In genomic region chr6:27839303-27840081, GRCh38 we compare ENCODE assay signal across 8 cellular contexts.
DNase-seq lines count a peak whose midpoint lies in the region; ATAC-seq and TF ChIP-seq lines count a peak whose summit lies in the region.

No MANE protein-coding gene starts in this region.

- WGBS in esophagus, 2 donors, result 1% methylated on average over 21 of the region's 21 CpGs

- peak; percentile 85 for DNase-seq in Caki2 (ENCODE audit: low read depth)
- DNase-seq in HFF-Myc (ENCODE audit: extremely low read depth, low read depth), result peak; percentile 70
- DNase-seq in RWPE2 (ENCODE audit: low spot score), result no peak
- peak; percentile 85 for DNase-seq in osteoblast (ENCODE audit: insufficient read length, low spot score, missing footprints)
- no peak for DNase-seq in SK-N-DZ (ENCODE audit: low spot score)
- DNase-seq in G401 (ENCODE audit: low spot score), result no peak

- H3K4me1 ChIP-seq in RWPE2 (ENCODE audit: insufficient read depth, poor library complexity, severe bottlenecking) (peaks cover 20% of the 10 kb centered on the region), esophagus (ENCODE audit: control insufficient read depth in 2 of 2, insufficient read depth in 2 of 2, low read length in 1 of 2) (no peaks in the 10 kb centered on the region), osteoblast (ENCODE audit: insufficient read depth, low read length) (peaks cover 11% of the 10 kb centered on the region)

- H3K27me3 ChIP-seq in RWPE2 (ENCODE audit: insufficient read depth, poor library complexity, severe bottlenecking), result no peaks in the 10 kb centered on the region
- H3K27me3 ChIP-seq in esophagus (ENCODE audit: control insufficient read depth in 1 of 2, insufficient read depth in 2 of 2, low read length in 2 of 2), result no peaks in the 10 kb centered on the region
- H3K27me3 ChIP-seq in osteoblast (ENCODE audit: insufficient read depth, low read length), result no peaks in the 10 kb centered on the region

- ATAC-seq in RWPE2 (ENCODE audit: low read depth), result peak; percentile 39
- no peak for ATAC-seq in HG02852 (IDR thresholded peaks at IDR 0.05; ENCODE audit: unreplicated experiment)

- in situ Hi-C loops in Caki2 (cut with HindIII; ENCODE audit: low pct_unique_long_range_greater_than_20kb, low sequenced_read_pairs), result no loop called here
- in situ Hi-C loops in G401 (cut with HindIII; ENCODE audit: low sequenced_read_pairs), result no loop called here

- H3K9me3 ChIP-seq in RWPE2 (ENCODE audit: severe bottlenecking), result no peaks in the 10 kb centered on the region
- no peaks in the 10 kb centered on the region for H3K9me3 ChIP-seq in esophagus (ENCODE audit: control insufficient read depth in 2 of 2, insufficient read depth in 1 of 2, low read depth in 1 of 2, low read length in 1 of 2)
- H3K9me3 ChIP-seq in osteoblast (ENCODE audit: low read depth, low read length), result no peaks in the 10 kb centered on the region

- H3K27ac ChIP-seq in RWPE2 (ENCODE audit: poor library complexity, severe bottlenecking) (peak overlapping the region; percentile 93), esophagus (ENCODE audit: low read depth in 2 of 2, low read length in 1 of 2) (peak overlapping the region; percentile 82 to 99), osteoblast (ENCODE audit: low read depth, low read length) (peak overlapping the region; percentile 100)

- H4K20me1 ChIP-seq in osteoblast (ENCODE audit: insufficient read depth, low read length), result no peaks in the 10 kb centered on the region

- H3K4me3 ChIP-seq in HFF-Myc (replicated peaks; ENCODE audit: low read depth, low read length) (peak overlapping the region; percentile 84), RWPE2 (ENCODE audit: severe bottlenecking) (peak overlapping the region; percentile 69), esophagus (ENCODE audit: low read depth in 1 of 2, low read length in 2 of 2) (peak overlapping the region; percentile 67 to 87), osteoblast (ENCODE audit: insufficient read depth, low read length) (peak overlapping the region; percentile 83)

- no peak for TF ChIP-seq CTCF in HFF-Myc (IDR thresholded peaks at IDR 0.05; ENCODE audit: low read depth, low read length, missing control alignments)
- no peak for TF ChIP-seq CTCF in RWPE2 (IDR thresholded peaks at IDR 0.05; ENCODE audit: poor library complexity, severe bottlenecking)
- TF ChIP-seq CTCF in osteoblast (IDR thresholded peaks at IDR 0.05; ENCODE audit: extremely low read depth, low read depth, low read length), result no peak

- peak overlapping the region; percentile 94 for H3K4me2 ChIP-seq in osteoblast (ENCODE audit: insufficient read depth, low read length)

- H2AFZ ChIP-seq in osteoblast (ENCODE audit: low read length), result peak overlapping the region; percentile 70

- H3K36me3 ChIP-seq in RWPE2 (ENCODE audit: low read depth) (no peaks in the 10 kb centered on the region), esophagus (ENCODE audit: control insufficient read depth in 2 of 2, insufficient read depth in 2 of 2, low read length in 1 of 2) (no peaks in the 10 kb centered on the region), osteoblast (ENCODE audit: insufficient read depth, low read length) (no peaks in the 10 kb centered on the region)

- peaks cover 25% of the 10 kb centered on the region for H3K79me2 ChIP-seq in osteoblast (ENCODE audit: insufficient read depth, low read length)

Comparison
In these comparisons a context has a peak if more than half of its experiments do, and no peak if none do; other contexts are left out.
1. DNase-seq: peak in Caki2 (single experiment), HFF-Myc (single experiment) and osteoblast (single experiment); none in RWPE2 (single experiment), SK-N-DZ (single experiment) and G401 (single experiment).
2. Peak in every context shown above with its lines, with median percentiles within 50 percentile points of each other: H3K4me3 ChIP-seq and H3K27ac ChIP-seq.